Comparison of ENCODE assay signal across 22 cellular contexts in the genomic region with DNA sequence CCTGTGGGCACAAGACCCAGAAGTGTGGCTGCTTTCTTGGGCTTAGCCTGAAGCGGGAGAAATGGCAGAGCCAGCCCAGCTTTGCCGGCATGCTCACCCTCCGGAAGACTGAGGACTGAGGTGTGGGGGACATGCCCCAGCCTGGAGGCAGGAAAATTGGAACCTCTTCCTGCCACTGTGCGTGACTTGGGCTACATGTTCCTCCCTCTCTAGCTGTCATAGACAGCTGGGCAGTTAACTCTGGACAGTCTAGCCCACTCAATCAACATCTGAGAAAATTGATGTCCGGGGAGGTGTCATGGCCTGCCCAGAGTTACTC. TPM values are rescaled to one million over a fixed set of nuclear protein-coding genes. Genes with fewer than 3 reads are reported as not detected.
DNase-seq lines count a peak whose midpoint lies in the region; ATAC-seq and TF ChIP-seq lines count a peak whose summit lies in the region.
"Had no signal": no experiment of that assay in that cellular context is flagged by ENCODE, and none has a peak within 500 bp of the region (broad histone marks: within the 10 kb centered on the region; RNA-seq: fewer than 3 reads in every experiment).

No MANE protein-coding gene starts in this region.

- no peak overlapping the region for H3K9ac ChIP-seq in GM23248
- H3K9ac ChIP-seq: parathyroid adenoma had no signal

- no peaks in the 10 kb centered on the region for H3K9me2 ChIP-seq in GM23248 (ENCODE audit: insufficient read depth)

- no peak overlapping the region for H3K27ac Mint-ChIP-seq in activated T-cell treated with anti-CD3 and anti-CD28 coated beads, Interleukin-2, amount 50 U/mL, for 72 hours
- H3K27ac Mint-ChIP-seq: activated CD4-positive, alpha-beta memory T cell treated with anti-CD3 and anti-CD28 coated beads for 36 hours; natural killer cell; stimulated activated naive B cell treated with anti-CD40 and anti-IgM and Interleukin-4, amounts not matched to agents 10 μg/mL and 1 μg/mL and 100 μg/mL, for 72 hours had no signal

- ATAC-seq in left lung (peak; percentile 19), HG03354 (IDR thresholded peaks at IDR 0.05; ENCODE audit: poor library complexity, severe bottlenecking, unreplicated experiment) (no peak)
- ATAC-seq in activated T-cell treated with anti-CD3 and anti-CD28 coated beads, Interleukin-2, amount 50 U/mL, for 72 hours (replicated peaks in 1 of 2), result no peak
- ATAC-seq: natural killer cell; PC-3; stimulated activated naive B cell treated with anti-CD40 and anti-IgM and Interleukin-4, amounts not matched to agents 10 μg/mL and 1 μg/mL and 100 μg/mL, for 72 hours had no signal

- H3K9me3 Mint-ChIP-seq in activated T-cell treated with anti-CD3 and anti-CD28 coated beads, Interleukin-2, amount 50 U/mL, for 72 hours, result no peaks in the 10 kb centered on the region
- H3K9me3 Mint-ChIP-seq: activated CD4-positive, alpha-beta memory T cell treated with anti-CD3 and anti-CD28 coated beads for 36 hours; natural killer cell; stimulated activated naive B cell treated with anti-CD40 and anti-IgM and Interleukin-4, amounts not matched to agents 10 μg/mL and 1 μg/mL and 100 μg/mL, for 72 hours had no signal

- H3K4me3 ChIP-seq in GM23248 (no peak overlapping the region), WERI-Rb-1 (ENCODE audit: low read depth, low read length) (no peak overlapping the region), left lung (no peak overlapping the region), spleen (no peak overlapping the region)
- H3K4me3 ChIP-seq in effector memory CD4-positive, alpha-beta T cell (ENCODE audit: insufficient read depth, low read depth, low read length, poor library complexity, severe bottlenecking), result no peak overlapping the region
- H3K4me3 ChIP-seq: HAP-1, sigmoid colon, testis had no signal

- peaks cover 7% of the 10 kb centered on the region for H3K27me3 Mint-ChIP-seq in activated T-cell treated with anti-CD3 and anti-CD28 coated beads, Interleukin-2, amount 50 U/mL, for 72 hours (ENCODE audit: low read depth)
- H3K27me3 Mint-ChIP-seq: activated CD4-positive, alpha-beta memory T cell treated with anti-CD3 and anti-CD28 coated beads for 36 hours had no signal

- WGBS in GM23248 (ENCODE audit: low coverage in 1 of 2, low lambda C conversion rate in 2 of 2, missing lambda C conversion rate in 2 of 2), 2 experiments, result 96 to 98% methylated on average over 5 of the region's 5 CpGs
- WGBS in spleen, 5 donors, result 55 to 96% (median 77%) methylated on average over 5 of the region's 5 CpGs

- no peaks in the 10 kb centered on the region for H3K9me3 ChIP-seq in GM23248 (ENCODE audit: low read depth)
- no peaks in the 10 kb centered on the region for H3K9me3 ChIP-seq in WERI-Rb-1 (ENCODE audit: severe bottlenecking)
- H3K9me3 ChIP-seq in left lung, result no peaks in the 10 kb centered on the region
- H3K9me3 ChIP-seq in spleen, result no peaks in the 10 kb centered on the region
- no peaks in the 10 kb centered on the region for H3K9me3 ChIP-seq in effector memory CD4-positive, alpha-beta T cell (ENCODE audit: control insufficient read depth, low read length)
- H3K9me3 ChIP-seq: HAP-1, sigmoid colon, testis had no signal

- H3F3A ChIP-seq in GM23248 (ENCODE audit: insufficient read depth), result peaks cover 39% of the 10 kb centered on the region

- TF ChIP-seq CTCF in WERI-Rb-1 (IDR thresholded peaks at IDR 0.05; ENCODE audit: low read depth, low read length), result no peak
- no peak for TF ChIP-seq CTCF in left lung (IDR thresholded peaks at IDR 0.05)
- TF ChIP-seq CTCF in spleen (IDR thresholded peaks at IDR 0.05 in 8 of 11, conservative IDR thresholded peaks at IDR 0.05 in 3 of 11), result no peak

- intact Hi-C loops in left lung (cut with DNase I), result no loop called here
- intact Hi-C loops in spleen (cut with DNase I; ENCODE audit: low total_unique reads), result no loop called here

- H3K4me3 Mint-ChIP-seq in activated T-cell treated with anti-CD3 and anti-CD28 coated beads, Interleukin-2, amount 50 U/mL, for 72 hours, result no peak overlapping the region
- H3K4me3 Mint-ChIP-seq: activated CD4-positive, alpha-beta memory T cell treated with anti-CD3 and anti-CD28 coated beads for 36 hours; natural killer cell; stimulated activated naive B cell treated with anti-CD40 and anti-IgM and Interleukin-4, amounts not matched to agents 10 μg/mL and 1 μg/mL and 100 μg/mL, for 72 hours had no signal

- peaks cover 55% of the 10 kb centered on the region for H3K4me1 ChIP-seq in GM23248 (ENCODE audit: insufficient read depth)
- H3K4me1 ChIP-seq in left lung, result peaks cover 2 to 13% of the 10 kb centered on the region in 2 donors
- peaks cover 25 to 65% (median 36%) of the 10 kb centered on the region in 6 donors for H3K4me1 ChIP-seq in spleen
- H3K4me1 ChIP-seq in effector memory CD4-positive, alpha-beta T cell (ENCODE audit: control insufficient read depth, insufficient read depth, low read length, poor library complexity, severe bottlenecking), result no peaks in the 10 kb centered on the region
- H3K4me1 ChIP-seq: HAP-1, parathyroid adenoma had no signal

- in situ Hi-C loops in GM23248 (cut with MboI), result no loop called here

- H3K27ac ChIP-seq in GM23248 (no peak overlapping the region), WERI-Rb-1 (no peak overlapping the region; the same call in 1 of the 2 replicates), left lung (no peak overlapping the region), spleen (peak overlapping the region in 7 of 8 donors; percentile 45 to 69 (median 64))
- H3K27ac ChIP-seq in effector memory CD4-positive, alpha-beta T cell (ENCODE audit: insufficient read depth, low read length, poor library complexity, severe bottlenecking), result no peak overlapping the region
- H3K27ac ChIP-seq: parathyroid adenoma, sigmoid colon, testis had no signal

- H3K4me2 ChIP-seq in GM23248 (ENCODE audit: unreplicated experiment), result peak overlapping the region; percentile 32

- no peak for DNase-seq in GM23248
- peak; percentile 12 for DNase-seq in WERI-Rb-1
- DNase-seq in left lung, result peak in 1 of 2 donors; percentile 26
- peak; percentile 56 for DNase-seq in spleen
- DNase-seq in effector memory CD4-positive, alpha-beta T cell, result no peak
- DNase-seq in activated T-cell treated with anti-CD3 and anti-CD28 coated beads, Interleukin-2, amount 50 U/mL, for 72 hours, result no peak
- DNase-seq: activated CD4-positive, alpha-beta memory T cell treated with anti-CD3 and anti-CD28 coated beads for 36 hours; amniotic stem cell; central memory CD4-positive, alpha-beta T cell; hypothalamus; natural killer cell; NCI-H187; NCI-H748 treated with DMSO at 0.1 percent for 48 hours; sigmoid colon; stimulated activated CD4-positive, alpha-beta T cell treated with anti-CD3 and anti-CD28 coated beads, Interleukin-2, amount 100 ng/mL, for 24 hours; stimulated activated naive B cell treated with anti-CD40 and anti-IgM and Interleukin-4, amounts not matched to agents 10 μg/mL and 1 μg/mL and 100 μg/mL, for 72 hours; T-helper 2 cell; testis had no signal

- no peak overlapping the region for H2AFZ ChIP-seq in GM23248
- H2AFZ ChIP-seq: parathyroid adenoma had no signal

- no peaks in the 10 kb centered on the region for H3K36me3 Mint-ChIP-seq in activated T-cell treated with anti-CD3 and anti-CD28 coated beads, Interleukin-2, amount 50 U/mL, for 72 hours (ENCODE audit: insufficient read depth in 2 of 2)
- H3K36me3 Mint-ChIP-seq: activated CD4-positive, alpha-beta memory T cell treated with anti-CD3 and anti-CD28 coated beads for 36 hours; natural killer cell; stimulated activated naive B cell treated with anti-CD40 and anti-IgM and Interleukin-4, amounts not matched to agents 10 μg/mL and 1 μg/mL and 100 μg/mL, for 72 hours had no signal

- TF ChIP-seq POLR2A in spleen (IDR thresholded peaks at IDR 0.05), result no peak

- no peaks in the 10 kb centered on the region for H3K36me3 ChIP-seq in GM23248 (ENCODE audit: low read depth)
- H3K36me3 ChIP-seq in WERI-Rb-1, result no peaks in the 10 kb centered on the region
- no peaks in the 10 kb centered on the region for H3K36me3 ChIP-seq in left lung
- no peaks in the 10 kb centered on the region for H3K36me3 ChIP-seq in spleen
- H3K36me3 ChIP-seq in effector memory CD4-positive, alpha-beta T cell (ENCODE audit: control insufficient read depth, insufficient read depth, low read length), result no peaks in the 10 kb centered on the region
- H3K36me3 ChIP-seq: HAP-1, sigmoid colon had no signal

- H4K20me1 ChIP-seq in GM23248 (ENCODE audit: insufficient read depth), result no peaks in the 10 kb centered on the region

- no peaks in the 10 kb centered on the region for H3K79me2 ChIP-seq in GM23248 (ENCODE audit: insufficient read depth)
- H3K79me2 ChIP-seq: parathyroid adenoma had no signal

- no peaks in the 10 kb centered on the region for H3K27me3 ChIP-seq in GM23248 (replicated peaks; ENCODE audit: insufficient read depth)
- no peaks in the 10 kb centered on the region for H3K27me3 ChIP-seq in WERI-Rb-1 (ENCODE audit: insufficient read depth, low read depth, severe bottlenecking)
- peaks cover 0 to 9% of the 10 kb centered on the region in 2 donors for H3K27me3 ChIP-seq in left lung
- peaks cover 0 to 11% (median 0%) of the 10 kb centered on the region in 7 donors for H3K27me3 ChIP-seq in spleen (replicated peaks in 1 of 7)
- H3K27me3 ChIP-seq in effector memory CD4-positive, alpha-beta T cell (replicated peaks; ENCODE audit: control insufficient read depth, insufficient read depth, low read length, poor library complexity, severe bottlenecking), result no peaks in the 10 kb centered on the region
- H3K27me3 ChIP-seq: sigmoid colon, testis had no signal

- H3K4me1 Mint-ChIP-seq in activated T-cell treated with anti-CD3 and anti-CD28 coated beads, Interleukin-2, amount 50 U/mL, for 72 hours (ENCODE audit: low read depth), result peaks cover 12% of the 10 kb centered on the region
- H3K4me1 Mint-ChIP-seq: stimulated activated naive B cell treated with anti-CD40 and anti-IgM and Interleukin-4, amounts not matched to agents 10 μg/mL and 1 μg/mL and 100 μg/mL, for 72 hours had no signal

RNA-seq across cellular contexts. Expression of a gene that starts 59.8 kb away (rescaled TPM):
- 12.5 and 18.9 TPM in 2 replicates for total RNA-seq in GM23248 (2014; rRNA removed; shearing (Covaris generic))
- polyA plus RNA-seq in GM23248 (2016; fragmentation: Nextera tagmentation; extraction: Ambion mirVana) (39.6 and 41.1 TPM in 2 replicates), spleen (10 to 100 TPM in 1 of 3 donors, 1 to 10 TPM in 2; 5.0 to 16.2 (median 9.8) TPM)
- total RNA-seq in left lung (10 to 100 TPM; 10.9 to 11.9 TPM), spleen (10 to 100 TPM in 1 of 7 donors, 1 to 10 TPM in 6; 1.2 to 15.3 (median 5.2) TPM)
- 10 to 100 TPM; 43.6 to 58.1 TPM for total RNA-seq in activated T-cell treated with anti-CD3 and anti-CD28 coated beads, Interleukin-2, amount 50 U/mL, for 72 hours

Comparison
In these comparisons a context has a peak if more than half of its experiments do, and no peak if none do; other contexts are left out.
1. DNase-seq: peak in WERI-Rb-1 (single experiment) and spleen (single experiment); none in GM23248 (single experiment), effector memory CD4-positive, alpha-beta T cell (0 of 3) and activated T-cell treated with anti-CD3 and anti-CD28 coated beads, Interleukin-2, amount 50 U/mL, for 72 hours (0 of 2).
2. H3K27ac ChIP-seq: peak in spleen (7 of 8); none in GM23248 (single experiment), WERI-Rb-1 (single experiment), left lung (0 of 2) and effector memory CD4-positive, alpha-beta T cell (single experiment).